ENCODE assay signal across 23 cellular contexts in the genomic region with DNA sequence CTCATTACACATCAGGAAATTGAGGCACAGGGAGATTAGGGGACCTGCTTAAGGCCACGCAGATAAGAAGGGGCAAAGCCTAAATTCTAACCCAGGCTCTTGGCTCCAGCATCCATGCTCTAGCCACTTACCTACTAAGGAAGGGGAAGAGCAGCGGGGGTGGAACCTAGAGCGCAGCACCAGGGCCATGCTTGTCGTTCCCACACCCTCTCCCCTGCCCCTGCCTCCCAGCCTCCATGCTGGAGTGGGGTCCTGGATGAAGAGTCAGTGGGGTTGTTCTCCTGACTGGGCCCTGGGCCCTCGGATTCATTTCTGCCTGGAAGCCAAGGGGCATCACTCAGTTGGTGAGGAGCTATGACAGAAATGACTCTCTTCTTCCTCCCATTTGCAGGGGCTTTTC.
A peak's percentile ranks its signal among the peaks of the same experiment; 100 is the strongest.
DNase-seq lines count a peak whose midpoint lies in the region; ATAC-seq, FAIRE-seq and TF ChIP-seq lines count a peak whose summit lies in the region.
"Had no signal": no experiment of that assay in that cellular context is flagged by ENCODE, and none has a peak within 500 bp of the region (broad histone marks: within the 10 kb centered on the region; RNA-seq: fewer than 3 reads in every experiment).

No MANE protein-coding gene starts in this region.

- ATAC-seq in HG03460 (IDR thresholded peaks at IDR 0.05; ENCODE audit: unreplicated experiment) (no peak), HG02981 (IDR thresholded peaks at IDR 0.05; ENCODE audit: unreplicated experiment) (no peak)
- ATAC-seq: CD8-positive, alpha-beta T cell; HCT116 had no signal

- no peaks in the 10 kb centered on the region for H3K9me3 ChIP-seq in BLaER1 treated with 17β-estradiol and CSF1 and Interleukin-3, amounts not matched to agents 10 nM and 100 nM (replicated peaks in 1 of 11)
- no peaks in the 10 kb centered on the region for H3K9me3 ChIP-seq in H1 (ENCODE audit: insufficient read depth in 2 of 2, low read depth in 1 of 2, low read length in 1 of 2)
- H3K9me3 ChIP-seq in osteoblast (ENCODE audit: low read depth, low read length): no peaks in the 10 kb centered on the region
- no peaks in the 10 kb centered on the region for H3K9me3 ChIP-seq in small intestine (ENCODE audit: control insufficient read depth, low read depth)
- H3K9me3 ChIP-seq: A549, BE2C, Caco-2 had no signal

- no peak overlapping the region for H3K9ac ChIP-seq in BLaER1 treated with 17β-estradiol and CSF1 and Interleukin-3, amounts not matched to agents 10 nM and 100 nM
- H3K9ac ChIP-seq in H1 (replicated peaks in 1 of 4; ENCODE audit: extremely low read depth in 1 of 4, low read depth in 3 of 4, low read length in 3 of 4): no peak overlapping the region
- H3K9ac ChIP-seq: GM23248 had no signal

- peaks cover 4% of the 10 kb centered on the region; the same call in 1 of the 2 replicates for H3K23me2 ChIP-seq in H1 (ENCODE audit: low read depth, low read length)

- 0 out of 22 replicates have a peak overlapping the region, but pooled peaks of 1 of the 11 experiments have one; percentile 9 for H3K27ac ChIP-seq in BLaER1 treated with 17β-estradiol and CSF1 and Interleukin-3, amounts not matched to agents 10 nM and 100 nM
- H3K27ac ChIP-seq in H1 (ENCODE audit: low read depth, low read length) (no peak overlapping the region), osteoblast (ENCODE audit: low read depth, low read length) (no peak overlapping the region), small intestine (ENCODE audit: low read depth in 1 of 2, low read length in 1 of 2) (no peak overlapping the region)
- H3K27ac ChIP-seq: C4-2B, GM23248 had no signal

- H3K14ac ChIP-seq in H1 (ENCODE audit: insufficient read length): no peak overlapping the region

- DNase-seq in H1 (ENCODE audit: low read depth in 1 of 2, low spot score in 2 of 2): no peak
- peak; percentile 62 for DNase-seq in osteoblast (ENCODE audit: insufficient read length, low spot score, missing footprints)
- no peak for DNase-seq in small intestine
- no peak for DNase-seq in occipital lobe (lab: John Stamatoyannopoulos, UW)
- DNase-seq: 8988T; ACHN; AML-193; BE2C; CD4-positive, CD25-positive, alpha-beta regulatory T cell; CD8-positive, alpha-beta T cell; DMS153; DND-41; GM23248; H9 had no signal

- no peak overlapping the region for H3K4me3 ChIP-seq in BLaER1 treated with 17β-estradiol and CSF1 and Interleukin-3, amounts not matched to agents 10 nM and 100 nM
- no peak overlapping the region for H3K4me3 ChIP-seq in H1 (ENCODE audit: extremely low read depth in 1 of 4, insufficient read depth in 2 of 4, low read depth in 3 of 4, low read length in 4 of 4)
- no peak overlapping the region for H3K4me3 ChIP-seq in osteoblast (ENCODE audit: insufficient read depth, low read length)
- no peak overlapping the region for H3K4me3 ChIP-seq in small intestine (ENCODE audit: low read depth in 1 of 2, low read length in 2 of 2)
- H3K4me3 ChIP-seq: A549, GM23248 had no signal

- H2AK5ac ChIP-seq in H1 (ENCODE audit: low read depth, low read length): no peak overlapping the region

- no peak overlapping the region for H2BK12ac ChIP-seq in H1 (ENCODE audit: low read depth, low read length)

- no peaks in the 10 kb centered on the region for H3K27me3 ChIP-seq in BLaER1 treated with 17β-estradiol and CSF1 and Interleukin-3, amounts not matched to agents 10 nM and 100 nM
- H3K27me3 ChIP-seq in H1 (replicated peaks in 1 of 4; ENCODE audit: control insufficient read depth in 3 of 4, extremely low read depth in 1 of 4, insufficient read depth in 3 of 4, low read length in 3 of 4) (peaks cover 0 to 3% (median 2%) of the 10 kb centered on the region in 4 experiments; a peak in 2 of 7 replicates), osteoblast (ENCODE audit: insufficient read depth, low read length) (no peaks in the 10 kb centered on the region), small intestine (ENCODE audit: control insufficient read depth in 2 of 2, insufficient read depth in 2 of 2, low read length in 2 of 2) (no peaks in the 10 kb centered on the region)
- H3K27me3 ChIP-seq: BE2C had no signal

- no peak overlapping the region for H3K56ac ChIP-seq in H1 (replicated peaks; ENCODE audit: insufficient read length, low read depth, low read length)

- TF ChIP-seq RAD21 in H1 (IDR thresholded peaks at IDR 0.05 in 1 of 2, conservative IDR thresholded peaks at IDR 0.05 in 1 of 2; ENCODE audit: low read depth in 2 of 2, low read length in 2 of 2): no peak

- no peaks in the 10 kb centered on the region for H4K20me1 ChIP-seq in BLaER1 treated with 17β-estradiol and CSF1 and Interleukin-3, amounts not matched to agents 10 nM and 100 nM
- H4K20me1 ChIP-seq in H1 (replicated peaks in 1 of 2; ENCODE audit: control insufficient read depth in 1 of 2, insufficient read depth in 2 of 2, low read length in 2 of 2): no peaks in the 10 kb centered on the region
- no peaks in the 10 kb centered on the region for H4K20me1 ChIP-seq in osteoblast (ENCODE audit: insufficient read depth, low read length)

- no peak for TF ChIP-seq EP300 in H1 (IDR thresholded peaks at IDR 0.05; ENCODE audit: borderline replicate concordance in 1 of 2, low read depth in 2 of 2, low read length in 2 of 2)

- no peak for TF ChIP-seq CTCF in H1 (IDR thresholded peaks at IDR 0.05; ENCODE audit: control extremely low read depth in 1 of 3, insufficient read depth in 1 of 3, low read depth in 1 of 3, low read length in 3 of 3)
- TF ChIP-seq CTCF in osteoblast (IDR thresholded peaks at IDR 0.05; ENCODE audit: extremely low read depth, low read depth, low read length): no peak

- H2BK120ac ChIP-seq in H1 (replicated peaks; ENCODE audit: low read depth, low read length): no peak overlapping the region

- no peak overlapping the region for H4K5ac ChIP-seq in H1 (ENCODE audit: insufficient read length, low read depth, low read length)

- H2AFZ ChIP-seq in H1 (ENCODE audit: low read length) (no peak overlapping the region), osteoblast (ENCODE audit: low read length) (no peak overlapping the region)
- H2AFZ ChIP-seq: GM23248 had no signal

- H2BK5ac ChIP-seq in H1 (ENCODE audit: low read depth, low read length): peak overlapping the region; percentile 27; the same call in 1 of the 2 replicates

- H3K23ac ChIP-seq in H1 (ENCODE audit: insufficient read length): no peak overlapping the region

- no peaks in the 10 kb centered on the region for H3K79me2 ChIP-seq in H1 (ENCODE audit: control insufficient read depth in 1 of 2, insufficient read depth in 2 of 2, low read length in 2 of 2)
- H3K79me2 ChIP-seq in osteoblast (ENCODE audit: insufficient read depth, low read length): no peaks in the 10 kb centered on the region

- no peaks in the 10 kb centered on the region for H3K36me3 ChIP-seq in BLaER1 treated with 17β-estradiol and CSF1 and Interleukin-3, amounts not matched to agents 10 nM and 100 nM
- H3K36me3 ChIP-seq in H1 (ENCODE audit: control insufficient read depth in 2 of 4, insufficient read depth in 4 of 4, low read length in 3 of 4): no peaks in the 10 kb centered on the region
- H3K36me3 ChIP-seq in osteoblast (ENCODE audit: insufficient read depth, low read length): no peaks in the 10 kb centered on the region
- H3K36me3 ChIP-seq in small intestine (ENCODE audit: control insufficient read depth in 2 of 2, insufficient read depth in 2 of 2, low read length in 2 of 2): no peaks in the 10 kb centered on the region
- H3K36me3 ChIP-seq: BE2C had no signal

- peak overlapping the region; percentile 27 to 94 (median 66); a peak in 21 of 22 replicates for H3K4me2 ChIP-seq in BLaER1 treated with 17β-estradiol and CSF1 and Interleukin-3, amounts not matched to agents 10 nM and 100 nM
- no peak overlapping the region for H3K4me2 ChIP-seq in H1 (ENCODE audit: insufficient read depth in 1 of 2, low read depth in 2 of 2, low read length in 2 of 2)
- no peak overlapping the region for H3K4me2 ChIP-seq in osteoblast (ENCODE audit: insufficient read depth, low read length)
- H3K4me2 ChIP-seq: A549 had no signal

- FAIRE-seq in H1 (lab: Jason Lieb, UNC) (no peak), small intestine (lab: Jason Lieb, UNC) (no peak)
- FAIRE-seq: A549, G401.6, GM12892 had no signal

- CTCF ChIA-PET in H1 (lab: Charles Lee; ENCODE audit: partially characterized antibody): interaction anchor here (1.1 to 2.4 kb wide), 6 partner anchors 9 to 69 kb away, joined by 3 to 13 read pairs (median 6); no protein-coding TSS in a partner anchor

- H2BK20ac ChIP-seq in H1 (ENCODE audit: low read length): 0 out of 2 replicates have a peak overlapping the region, but pooled peaks have one; percentile 36

- POLR2A ChIA-PET in H1 (lab: Charles Lee; ENCODE audit: partially characterized antibody): no interaction called here

- WGBS in H1 (ENCODE audit: extremely low coverage in 1 of 2, insufficient coverage in 1 of 2, insufficient read length in 1 of 2, insufficient replicate concordance in 2 of 2, low coverage in 1 of 2, low lambda C conversion rate in 2 of 2, missing lambda C conversion rate in 1 of 2), 2 experiments: 93% methylated on average over 5 of the region's 5 CpGs; no CpG with 5 or more reads in 1 of the 2 experiments
- 73 to 91% (median 87%) methylated on average over 5 of the region's 5 CpGs for WGBS in small intestine, 3 donors

- H2BK15ac ChIP-seq in H1 (ENCODE audit: low read length): peak overlapping the region; percentile 25; the same call in 1 of the 2 replicates

- H3K4ac ChIP-seq in H1 (replicated peaks; ENCODE audit: insufficient read length, low read depth, low read length): no peak overlapping the region

- no peaks in the 10 kb centered on the region for H3K79me1 ChIP-seq in H1 (ENCODE audit: low read depth, low read length)

- no peak for TF ChIP-seq POLR2A in H1 (IDR thresholded peaks at IDR 0.05; ENCODE audit: control extremely low read depth in 1 of 2, low read depth in 2 of 2, low read length in 2 of 2)

- H4K91ac ChIP-seq in H1 (replicated peaks; ENCODE audit: insufficient read length, low read length): no peak overlapping the region

- H3K4me1 ChIP-seq in BLaER1 treated with 17β-estradiol and CSF1 and Interleukin-3, amounts not matched to agents 10 nM and 100 nM: peaks cover 25 to 56% (median 47%) of the 10 kb centered on the region in 10 experiments
- H3K4me1 ChIP-seq in H1 (replicated peaks in 1 of 4; ENCODE audit: control insufficient read depth in 3 of 4, insufficient read depth in 4 of 4, low read length in 3 of 4) (peaks cover 4 to 18% (median 12%) of the 10 kb centered on the region in 4 experiments), osteoblast (ENCODE audit: insufficient read depth, low read length) (peaks cover 15% of the 10 kb centered on the region), small intestine (ENCODE audit: control insufficient read depth in 2 of 2, insufficient read depth in 1 of 2, low read depth in 1 of 2, low read length in 1 of 2) (no peaks in the 10 kb centered on the region)
- H3K4me1 ChIP-seq: BE2C had no signal

- 0 out of 2 replicates have a peak overlapping the region, but pooled peaks have one; percentile 21 for H3K18ac ChIP-seq in H1 (ENCODE audit: extremely low read depth, low read length)

- H4K8ac ChIP-seq in H1 (ENCODE audit: extremely low read depth, insufficient read depth, low read length): no peak overlapping the region

TF ChIP-seq in H1, 55 proteins besides CTCF, POLR2A, EP300 and RAD21 (continues in another document):
- TF ChIP-seq NRF1 (IDR thresholded peaks at IDR 0.05; ENCODE audit: low read depth, low read length): no peak
- no peak for TF ChIP-seq CREB1 (IDR thresholded peaks at IDR 0.05)
- no peak for TF ChIP-seq TAF1 (IDR thresholded peaks at IDR 0.05; ENCODE audit: low read depth, low read length)

Comparison
In these comparisons a context has a peak if more than half of its experiments do, and no peak if none do; other contexts are left out.
1. H3K4me2 ChIP-seq: peak in BLaER1 treated with 17β-estradiol and CSF1 and Interleukin-3, amounts not matched to agents 10 nM and 100 nM (11 of 11); none in H1 (0 of 2) and osteoblast (single experiment).